ENCODE assay signal across 14 cellular contexts in genomic region chrX:133781174-133781573, GRCh38.
"Had no signal": no experiment of that assay in that cellular context is flagged by ENCODE, and none has a peak within 500 bp of the region (broad histone marks: within the 10 kb centered on the region; RNA-seq: fewer than 3 reads in every experiment).

No MANE protein-coding gene starts in this region.

- H3K27ac ChIP-seq: adrenal gland, epithelial cell of prostate, gastroesophageal sphincter, psoas muscle, upper lobe of right lung had no signal

- H3K27me3 ChIP-seq: adrenal gland, gastroesophageal sphincter, upper lobe of right lung had no signal

- H3K36me3 ChIP-seq: adrenal gland, gastroesophageal sphincter, upper lobe of right lung had no signal

- H3K9me3 ChIP-seq: adrenal gland, gastroesophageal sphincter, psoas muscle, upper lobe of right lung had no signal

- DNase-seq: activated B cell treated with CpG ODN at 0.5 μM for 24 hours; activated CD4-positive, alpha-beta T cell treated with anti-CD3 and anti-CD28 coated beads, Interleukin-2, amount 10 ng/mL, durations not matched to agents 24 days and 14 days; activated CD8-positive, alpha-beta memory T cell treated with anti-CD3 and anti-CD28 coated beads for 24 hours; activated naive CD4-positive, alpha-beta T cell treated with anti-CD3 and anti-CD28 coated beads for 36 hours; adrenal gland; cortex of kidney; effector memory CD4-positive, alpha-beta T cell; kidney; natural killer cell; psoas muscle; stimulated activated CD4-positive, alpha-beta T cell treated with anti-CD3 and anti-CD28 coated beads, Interleukin-12 subunit alpha, Interleukin-12 subunit beta, amount 100 ng/mL, for 4 hours; upper lobe of right lung had no signal

- H3K4me3 ChIP-seq: adrenal gland, gastroesophageal sphincter, psoas muscle, upper lobe of right lung had no signal

- H3K4me1 ChIP-seq: adrenal gland, gastroesophageal sphincter, psoas muscle, upper lobe of right lung had no signal
